ENCODE assay signal across 12 cellular contexts in the genomic region with DNA sequence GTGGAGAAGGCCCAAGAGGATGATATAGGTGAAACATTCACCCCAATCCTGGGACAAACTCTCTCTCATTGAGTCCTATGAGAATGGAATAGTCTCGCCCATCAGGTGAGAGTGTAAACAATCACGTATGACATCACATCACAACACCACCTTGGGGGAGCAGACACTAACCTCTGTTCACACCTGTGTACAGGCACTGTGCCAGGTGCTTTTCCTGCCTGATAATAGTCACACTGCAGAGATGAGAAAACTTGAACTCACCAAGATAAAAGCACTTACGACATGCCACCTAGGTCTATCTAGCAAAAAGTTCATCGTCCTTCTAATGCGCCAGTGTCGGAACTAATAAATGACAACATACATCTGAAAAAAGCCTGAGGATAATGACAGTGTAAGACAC.
A peak's percentile ranks its signal among the peaks of the same experiment; 100 is the strongest.
DNase-seq lines count a peak whose midpoint lies in the region; ATAC-seq and TF ChIP-seq lines count a peak whose summit lies in the region.
"Had no signal": no experiment of that assay in that cellular context is flagged by ENCODE, and none has a peak within 500 bp of the region (broad histone marks: within the 10 kb centered on the region; RNA-seq: fewer than 3 reads in every experiment).

No MANE protein-coding gene starts in this region.

- no peak for TF ChIP-seq EP300 in sigmoid colon (IDR thresholded peaks at IDR 0.05)

- TF ChIP-seq POLR2A in right lobe of liver (IDR thresholded peaks at IDR 0.05) (no peak), sigmoid colon (IDR thresholded peaks at IDR 0.05) (no peak)

- peaks cover 95% of the 10 kb centered on the region for H3K4me1 ChIP-seq in CD4-positive, CD25-positive, alpha-beta regulatory T cell (ENCODE audit: control insufficient read depth, insufficient read depth, low read length, poor library complexity, severe bottlenecking)
- peaks cover 43% of the 10 kb centered on the region for H3K4me1 ChIP-seq in Loucy (ENCODE audit: insufficient read depth, low read length, poor library complexity, severe bottlenecking)
- H3K4me1 ChIP-seq in right lobe of liver = peaks cover 0 to 50% (median 16%) of the 10 kb centered on the region in 4 donors
- H3K4me1 ChIP-seq in sigmoid colon = peaks cover 0 to 14% (median 0%) of the 10 kb centered on the region in 4 donors
- H3K4me1 ChIP-seq: thyroid gland had no signal

- H3K4me3 Mint-ChIP-seq in CD4-positive, CD25-positive, alpha-beta regulatory T cell = peak overlapping the region; percentile 84 to 90 (median 86)

- H3K4me3 ChIP-seq in CD4-positive, CD25-positive, alpha-beta regulatory T cell (ENCODE audit: low read depth, low read length) = peak overlapping the region; percentile 78
- H3K4me3 ChIP-seq in Loucy (ENCODE audit: low read length, poor library complexity, severe bottlenecking) (peak overlapping the region; percentile 12), right lobe of liver (no peak overlapping the region), sigmoid colon (no peak overlapping the region)
- H3K4me3 ChIP-seq: thyroid gland had no signal

- H3K36me3 ChIP-seq in CD4-positive, CD25-positive, alpha-beta regulatory T cell (ENCODE audit: control insufficient read depth, insufficient read depth, low read length) = peaks cover 9% of the 10 kb centered on the region
- H3K36me3 ChIP-seq in Loucy (ENCODE audit: insufficient read depth, low read length) (no peaks in the 10 kb centered on the region), right lobe of liver (no peaks in the 10 kb centered on the region), sigmoid colon (no peaks in the 10 kb centered on the region)
- H3K36me3 ChIP-seq: thyroid gland had no signal

- peak overlapping the region; percentile 91 for H3K27ac ChIP-seq in CD4-positive, CD25-positive, alpha-beta regulatory T cell (ENCODE audit: insufficient read depth, low read length, poor library complexity, severe bottlenecking)
- peak overlapping the region; percentile 22 to 82 (median 76) for H3K27ac ChIP-seq in right lobe of liver
- no peak overlapping the region for H3K27ac ChIP-seq in sigmoid colon

- no peaks in the 10 kb centered on the region for H3K9me2 ChIP-seq in Loucy (replicated peaks; ENCODE audit: low read depth, low read length)

- H3K9me3 Mint-ChIP-seq in CD4-positive, CD25-positive, alpha-beta regulatory T cell = no peaks in the 10 kb centered on the region

- peak in 1 of 2 donors; percentile 6 for ATAC-seq in CD4-positive, CD25-positive, alpha-beta regulatory T cell (ENCODE audit: low read depth in 2 of 2)
- peak; percentile 28 to 66 (median 44) for ATAC-seq in right lobe of liver
- ATAC-seq: left lobe of liver had no signal

- peak in 2 of 3 donors; percentile 69 to 74 for DNase-seq in CD4-positive, CD25-positive, alpha-beta regulatory T cell
- DNase-seq in activated T-helper 1 cell treated with anti-CD3 and anti-CD28 coated beads, Interleukin-2, amount 50 U/mL, for 16 hours (ENCODE audit: low read depth in 1 of 2, low spot score in 1 of 2) = peak; percentile 36 to 56
- DNase-seq in right lobe of liver (peak in 2 of 3 donors; percentile 72 to 84), MV-4-11 (lab: John Stamatoyannopoulos, UW) (no peak), NCI-H2171 treated with DMSO at 0.1 percent for 48 hours (lab: John Stamatoyannopoulos, UW) (no peak), sigmoid colon (no peak), germinal center (ENCODE audit: low spot score) (no peak)
- DNase-seq: DMS79, OCI-M1 had no signal

- peaks cover 10% of the 10 kb centered on the region for H4K20me1 ChIP-seq in Loucy (ENCODE audit: insufficient read depth, low read length, poor library complexity, severe bottlenecking)

- H3K9ac ChIP-seq in Loucy (ENCODE audit: low read depth, low read length, poor library complexity, severe bottlenecking) = no peak overlapping the region

- peaks cover 4% of the 10 kb centered on the region for H3K36me3 Mint-ChIP-seq in CD4-positive, CD25-positive, alpha-beta regulatory T cell

- TF ChIP-seq CTCF in Loucy (conservative IDR thresholded peaks at IDR 0.05; ENCODE audit: low read length) (no peak), right lobe of liver (IDR thresholded peaks at IDR 0.05) (no peak), sigmoid colon (IDR thresholded peaks at IDR 0.05) (no peak)

- H3K27me3 ChIP-seq in CD4-positive, CD25-positive, alpha-beta regulatory T cell (ENCODE audit: control insufficient read depth, insufficient read depth, low read length) = no peaks in the 10 kb centered on the region
- H3K27me3 ChIP-seq in Loucy (ENCODE audit: insufficient read depth, low read length, poor library complexity, severe bottlenecking) (no peaks in the 10 kb centered on the region), right lobe of liver (no peaks in the 10 kb centered on the region), sigmoid colon (no peaks in the 10 kb centered on the region)
- H3K27me3 ChIP-seq: thyroid gland had no signal

- intact Hi-C loops in right lobe of liver (cut with DNase I) (no loop called here), sigmoid colon (cut with DNase I) (no loop called here)

- 39% methylated on average over 6 of the region's 6 CpGs for WGBS in right lobe of liver (ENCODE audit: insufficient coverage, low coverage, low lambda C conversion rate, missing lambda C conversion rate)
- 62 to 64% methylated on average over 6 of the region's 6 CpGs for WGBS in sigmoid colon, 2 donors

- peak overlapping the region; percentile 60 for H3K4me2 ChIP-seq in Loucy (ENCODE audit: low read depth, low read length, poor library complexity, severe bottlenecking)

- no peaks in the 10 kb centered on the region for H3F3A ChIP-seq in Loucy (ENCODE audit: low read depth)

- H2AFZ ChIP-seq in Loucy (ENCODE audit: low read length) = no peak overlapping the region

- H3K4me1 Mint-ChIP-seq in CD4-positive, CD25-positive, alpha-beta regulatory T cell = peaks cover 67 to 98% (median 83%) of the 10 kb centered on the region in 4 donors

- H3K79me2 ChIP-seq in Loucy (ENCODE audit: insufficient read depth, low read length) = peaks cover 75% of the 10 kb centered on the region

- no peaks in the 10 kb centered on the region for H3K9me3 ChIP-seq in CD4-positive, CD25-positive, alpha-beta regulatory T cell (ENCODE audit: control insufficient read depth in 2 of 2, low read length in 2 of 2)
- H3K9me3 ChIP-seq in Loucy (ENCODE audit: insufficient read depth, low read depth, low read length) (no peaks in the 10 kb centered on the region), right lobe of liver (no peaks in the 10 kb centered on the region), sigmoid colon (no peaks in the 10 kb centered on the region)
- H3K9me3 ChIP-seq: thyroid gland had no signal

- no peaks in the 10 kb centered on the region for H3K27me3 Mint-ChIP-seq in CD4-positive, CD25-positive, alpha-beta regulatory T cell

- peak overlapping the region; percentile 98 to 99 (median 99) for H3K27ac Mint-ChIP-seq in CD4-positive, CD25-positive, alpha-beta regulatory T cell

Comparison
In these comparisons a context has a peak if more than half of its experiments do, and no peak if none do; other contexts are left out.
1. DNase-seq: peak in CD4-positive, CD25-positive, alpha-beta regulatory T cell (2 of 3), activated T-helper 1 cell treated with anti-CD3 and anti-CD28 coated beads, Interleukin-2, amount 50 U/mL, for 16 hours (2 of 2) and right lobe of liver (2 of 3); none in MV-4-11 (single experiment), NCI-H2171 treated with DMSO at 0.1 percent for 48 hours (single experiment), sigmoid colon (single experiment) and germinal center (single experiment).
2. H3K27ac ChIP-seq: peak in CD4-positive, CD25-positive, alpha-beta regulatory T cell (single experiment) and right lobe of liver (3 of 3); none in sigmoid colon (0 of 4).
3. H3K4me3 ChIP-seq: peak in CD4-positive, CD25-positive, alpha-beta regulatory T cell (single experiment) and Loucy (single experiment); none in right lobe of liver (0 of 3) and sigmoid colon (0 of 4).